In genomic region chr6:15487262-15487661, GRCh38 we compare ENCODE assay signal across 22 cellular contexts.
DNase-seq lines count a peak whose midpoint lies in the region; ATAC-seq, FAIRE-seq and TF ChIP-seq lines count a peak whose summit lies in the region.
"Had no signal": no experiment of that assay in that cellular context is flagged by ENCODE, and none has a peak within 500 bp of the region (broad histone marks: within the 10 kb centered on the region; RNA-seq: fewer than 3 reads in every experiment).

No MANE protein-coding gene starts in this region.

- no peak overlapping the region for H2AFZ ChIP-seq in H1 (ENCODE audit: low read length)

- no peak for DNase-seq in activated T-cell treated with anti-CD3 and anti-CD28 coated beads, Interleukin-2, amount 50 U/mL, for 24 hours
- DNase-seq in activated T-cell treated with anti-CD3 and anti-CD28 coated beads for 4 hours (no peak), H1 (ENCODE audit: low read depth in 1 of 2, low spot score in 2 of 2) (no peak), head of caudate nucleus (no peak), SIG-M5 (lab: John Stamatoyannopoulos, UW) (no peak)
- no peak for DNase-seq in activated CD8-positive, alpha-beta T cell treated with anti-CD3 and anti-CD28 coated beads for 36 hours
- no peak for DNase-seq in stimulated activated naive B cell treated with anti-CD40 and anti-IgM and Interleukin-4, amounts not matched to agents 10 μg/mL and 1 μg/mL and 100 μg/mL, for 72 hours
- DNase-seq: DMS53, GDM1, HFFc6, NCI-H1105, NCI-H146, NCI-H2029, NCI-H2227 treated with DMSO at 0.1 percent for 48 hours, NCI-H510A treated with DMSO at 0.1 percent for 48 hours, NCI-H748 treated with DMSO at 0.1 percent for 48 hours, SHP77 treated with DMSO at 0.1 percent for 48 hours had no signal

- H2BK5ac ChIP-seq in H1 (ENCODE audit: low read depth, low read length) = no peak overlapping the region

- H2BK12ac ChIP-seq in H1 (ENCODE audit: low read depth, low read length) = no peak overlapping the region

- no peaks in the 10 kb centered on the region for H3K27me3 ChIP-seq in H1 (replicated peaks in 1 of 4; ENCODE audit: control insufficient read depth in 3 of 4, extremely low read depth in 1 of 4, insufficient read depth in 3 of 4, low read length in 3 of 4)

- H3K4me3 ChIP-seq in H1 (ENCODE audit: extremely low read depth in 1 of 4, insufficient read depth in 2 of 4, low read depth in 3 of 4, low read length in 4 of 4) = no peak overlapping the region
- H3K4me3 ChIP-seq: A549 had no signal

- H4K91ac ChIP-seq in H1 (replicated peaks; ENCODE audit: insufficient read length, low read length) = no peak overlapping the region

- no peak overlapping the region for H3K4me3 Mint-ChIP-seq in activated T-cell treated with anti-CD3 and anti-CD28 coated beads, Interleukin-2, amount 50 U/mL, for 24 hours
- H3K4me3 Mint-ChIP-seq in activated CD8-positive, alpha-beta T cell treated with anti-CD3 and anti-CD28 coated beads for 36 hours = no peak overlapping the region
- no peak overlapping the region for H3K4me3 Mint-ChIP-seq in stimulated activated naive B cell treated with anti-CD40 and anti-IgM and Interleukin-4, amounts not matched to agents 10 μg/mL and 1 μg/mL and 100 μg/mL, for 72 hours
- H3K4me3 Mint-ChIP-seq: B cell, HFFc6 had no signal

- H4K5ac ChIP-seq in H1 (ENCODE audit: insufficient read length, low read depth, low read length) = no peak overlapping the region

- H3K23me2 ChIP-seq in H1 (ENCODE audit: low read depth, low read length) = no peaks in the 10 kb centered on the region

- no peak for TF ChIP-seq EP300 in H1 (IDR thresholded peaks at IDR 0.05; ENCODE audit: borderline replicate concordance in 1 of 2, low read depth in 2 of 2, low read length in 2 of 2)

- no peak overlapping the region for H3K56ac ChIP-seq in H1 (replicated peaks; ENCODE audit: insufficient read length, low read depth, low read length)

- H3K9me3 Mint-ChIP-seq in activated T-cell treated with anti-CD3 and anti-CD28 coated beads, Interleukin-2, amount 50 U/mL, for 24 hours = no peaks in the 10 kb centered on the region
- no peaks in the 10 kb centered on the region for H3K9me3 Mint-ChIP-seq in activated CD8-positive, alpha-beta T cell treated with anti-CD3 and anti-CD28 coated beads for 36 hours
- H3K9me3 Mint-ChIP-seq in stimulated activated naive B cell treated with anti-CD40 and anti-IgM and Interleukin-4, amounts not matched to agents 10 μg/mL and 1 μg/mL and 100 μg/mL, for 72 hours = no peaks in the 10 kb centered on the region
- H3K9me3 Mint-ChIP-seq: HFFc6, IgD-negative memory B cell had no signal

- intact Hi-C loops in activated CD8-positive, alpha-beta T cell treated with anti-CD3 and anti-CD28 coated beads for 36 hours (cut with micrococcal nuclease) = no loop called here
- intact Hi-C loops in head of caudate nucleus (cut with DNase I) = no loop called here

- peak overlapping the region; percentile 45 for H3K27ac Mint-ChIP-seq in activated T-cell treated with anti-CD3 and anti-CD28 coated beads, Interleukin-2, amount 50 U/mL, for 24 hours
- peak overlapping the region; percentile 14 for H3K27ac Mint-ChIP-seq in activated CD8-positive, alpha-beta T cell treated with anti-CD3 and anti-CD28 coated beads for 36 hours
- H3K27ac Mint-ChIP-seq in stimulated activated naive B cell treated with anti-CD40 and anti-IgM and Interleukin-4, amounts not matched to agents 10 μg/mL and 1 μg/mL and 100 μg/mL, for 72 hours = peak overlapping the region; percentile 70
- H3K27ac Mint-ChIP-seq: B cell, HFFc6 had no signal

- H3K27me3 Mint-ChIP-seq in activated T-cell treated with anti-CD3 and anti-CD28 coated beads, Interleukin-2, amount 50 U/mL, for 24 hours = no peaks in the 10 kb centered on the region
- H3K27me3 Mint-ChIP-seq in activated CD8-positive, alpha-beta T cell treated with anti-CD3 and anti-CD28 coated beads for 36 hours = no peaks in the 10 kb centered on the region
- H3K27me3 Mint-ChIP-seq in stimulated activated naive B cell treated with anti-CD40 and anti-IgM and Interleukin-4, amounts not matched to agents 10 μg/mL and 1 μg/mL and 100 μg/mL, for 72 hours = no peaks in the 10 kb centered on the region
- H3K27me3 Mint-ChIP-seq: B cell, IgD-negative memory B cell had no signal

- no peak overlapping the region for H2BK120ac ChIP-seq in H1 (replicated peaks; ENCODE audit: low read depth, low read length)

- WGBS in H1 (ENCODE audit: extremely low coverage in 1 of 2, insufficient coverage in 1 of 2, insufficient read length in 1 of 2, insufficient replicate concordance in 2 of 2, low coverage in 1 of 2, low lambda C conversion rate in 2 of 2, missing lambda C conversion rate in 1 of 2), 2 experiments = 90% methylated on average over 13 of the region's 13 CpGs; no CpG with 5 or more reads in 1 of the 2 experiments

- no peak for TF ChIP-seq RAD21 in H1 (IDR thresholded peaks at IDR 0.05 in 1 of 2, conservative IDR thresholded peaks at IDR 0.05 in 1 of 2; ENCODE audit: low read depth in 2 of 2, low read length in 2 of 2)

- no peak overlapping the region for H3K4ac ChIP-seq in H1 (replicated peaks; ENCODE audit: insufficient read length, low read depth, low read length)

- H3K36me3 Mint-ChIP-seq in activated T-cell treated with anti-CD3 and anti-CD28 coated beads, Interleukin-2, amount 50 U/mL, for 24 hours (ENCODE audit: low read depth) = peaks cover 61% of the 10 kb centered on the region
- H3K36me3 Mint-ChIP-seq in activated CD8-positive, alpha-beta T cell treated with anti-CD3 and anti-CD28 coated beads for 36 hours (ENCODE audit: low read depth) = peaks cover 31% of the 10 kb centered on the region
- H3K36me3 Mint-ChIP-seq in stimulated activated naive B cell treated with anti-CD40 and anti-IgM and Interleukin-4, amounts not matched to agents 10 μg/mL and 1 μg/mL and 100 μg/mL, for 72 hours = peaks cover 34 to 50% of the 10 kb centered on the region in 2 donors
- H3K36me3 Mint-ChIP-seq: IgD-negative memory B cell had no signal

- TF ChIP-seq CTCF in activated CD8-positive, alpha-beta T cell treated with anti-CD3 and anti-CD28 coated beads for 36 hours (IDR thresholded peaks at IDR 0.05) = no peak
- no peak for TF ChIP-seq CTCF in H1 (IDR thresholded peaks at IDR 0.05; ENCODE audit: control extremely low read depth in 1 of 3, insufficient read depth in 1 of 3, low read depth in 1 of 3, low read length in 3 of 3)

- H3K27ac ChIP-seq in H1 (ENCODE audit: low read depth, low read length) = no peak overlapping the region
- H3K27ac ChIP-seq: A549, RWPE1 had no signal

- no peak for TF ChIP-seq POLR2A in H1 (IDR thresholded peaks at IDR 0.05; ENCODE audit: control extremely low read depth in 1 of 2, low read depth in 2 of 2, low read length in 2 of 2)

- H3K4me1 ChIP-seq in H1 (replicated peaks in 1 of 4; ENCODE audit: control insufficient read depth in 3 of 4, insufficient read depth in 4 of 4, low read length in 3 of 4) = peaks cover 12 to 29% (median 22%) of the 10 kb centered on the region in 4 experiments
- H3K4me1 ChIP-seq: A549 had no signal

- no peaks in the 10 kb centered on the region for H3K9me3 ChIP-seq in H1 (ENCODE audit: insufficient read depth in 2 of 2, low read depth in 1 of 2, low read length in 1 of 2)
- H3K9me3 ChIP-seq: A549 had no signal

- H3K4me1 Mint-ChIP-seq in activated T-cell treated with anti-CD3 and anti-CD28 coated beads, Interleukin-2, amount 50 U/mL, for 24 hours (ENCODE audit: low read depth) = peaks cover 59% of the 10 kb centered on the region
- H3K4me1 Mint-ChIP-seq in activated CD8-positive, alpha-beta T cell treated with anti-CD3 and anti-CD28 coated beads for 36 hours (ENCODE audit: low read depth) = peaks cover 45% of the 10 kb centered on the region
- peaks cover 41 to 67% of the 10 kb centered on the region in 2 donors for H3K4me1 Mint-ChIP-seq in stimulated activated naive B cell treated with anti-CD40 and anti-IgM and Interleukin-4, amounts not matched to agents 10 μg/mL and 1 μg/mL and 100 μg/mL, for 72 hours

- H4K20me1 ChIP-seq in H1 (replicated peaks in 1 of 2; ENCODE audit: control insufficient read depth in 1 of 2, insufficient read depth in 2 of 2, low read length in 2 of 2) = peaks cover 49 to 68% of the 10 kb centered on the region in 2 experiments

- no peak overlapping the region for H2BK15ac ChIP-seq in H1 (ENCODE audit: low read length)

- H3K79me1 ChIP-seq in H1 (ENCODE audit: low read depth, low read length) = peaks cover 5% of the 10 kb centered on the region

- H3K4me2 ChIP-seq in H1 (ENCODE audit: insufficient read depth in 1 of 2, low read depth in 2 of 2, low read length in 2 of 2) = no peak overlapping the region
- H3K4me2 ChIP-seq: A549 had no signal

- no peak overlapping the region for H3K14ac ChIP-seq in H1 (ENCODE audit: insufficient read length)

- no peak overlapping the region for H3K9ac ChIP-seq in H1 (replicated peaks in 1 of 4; ENCODE audit: extremely low read depth in 1 of 4, low read depth in 3 of 4, low read length in 3 of 4)

- no peak overlapping the region for H3K23ac ChIP-seq in H1 (ENCODE audit: insufficient read length)

- no peak overlapping the region for H3K18ac ChIP-seq in H1 (ENCODE audit: extremely low read depth, low read length)

- no peak overlapping the region for H2AK5ac ChIP-seq in H1 (ENCODE audit: low read depth, low read length)

- no peak overlapping the region for H2BK20ac ChIP-seq in H1 (ENCODE audit: low read length)

- ATAC-seq in activated CD8-positive, alpha-beta T cell treated with anti-CD3 and anti-CD28 coated beads for 36 hours = no peak
- no peak for ATAC-seq in stimulated activated naive B cell treated with anti-CD40 and anti-IgM and Interleukin-4, amounts not matched to agents 10 μg/mL and 1 μg/mL and 100 μg/mL, for 72 hours (replicated peaks)
- ATAC-seq: A549 had no signal

- FAIRE-seq in H1 (lab: Jason Lieb, UNC) = no peak
- FAIRE-seq: A549, D721Med had no signal

- H3K36me3 ChIP-seq in H1 (ENCODE audit: control insufficient read depth in 2 of 4, insufficient read depth in 4 of 4, low read length in 3 of 4) = peaks cover 3 to 40% (median 29%) of the 10 kb centered on the region in 4 experiments; a peak in 7 of 8 replicates

- peaks cover 5 to 94% of the 10 kb centered on the region in 2 experiments for H3K79me2 ChIP-seq in H1 (ENCODE audit: control insufficient read depth in 1 of 2, insufficient read depth in 2 of 2, low read length in 2 of 2)

- POLR2A ChIA-PET in activated CD8-positive, alpha-beta T cell treated with anti-CD3 and anti-CD28 coated beads for 36 hours (lab: Charles Lee) = no interaction called here
- POLR2A ChIA-PET in H1 (lab: Charles Lee; ENCODE audit: partially characterized antibody) = no interaction called here

- no peak overlapping the region for H4K8ac ChIP-seq in H1 (ENCODE audit: extremely low read depth, insufficient read depth, low read length)

- CTCF ChIA-PET in activated CD8-positive, alpha-beta T cell treated with anti-CD3 and anti-CD28 coated beads for 36 hours (lab: Charles Lee) = no interaction called here
- CTCF ChIA-PET in H1 (lab: Charles Lee; ENCODE audit: partially characterized antibody) = interaction anchor here (1.4 kb wide), 1 partner anchor 12 kb away, joined by 3 read pairs; no protein-coding TSS in a partner anchor

TF ChIP-seq in H1, 55 proteins besides CTCF, POLR2A, EP300 and RAD21 (continues in another document):
- no peak for TF ChIP-seq PHF8 (conservative IDR thresholded peaks at IDR 0.05; ENCODE audit: low read depth, low read length)
- no peak for TF ChIP-seq GABPA (IDR thresholded peaks at IDR 0.05; ENCODE audit: borderline replicate concordance, insufficient read depth, low read length)
- TF ChIP-seq GTF2F1 (IDR thresholded peaks at IDR 0.05; ENCODE audit: borderline replicate concordance, low read depth, low read length) = no peak

Comparison
In these comparisons a context has a peak if more than half of its experiments do, and no peak if none do; other contexts are left out.
1. H3K27ac Mint-ChIP-seq: peak in every context shown above with its lines; median percentile 70 in stimulated activated naive B cell treated with anti-CD40 and anti-IgM and Interleukin-4, amounts not matched to agents 10 μg/mL and 1 μg/mL and 100 μg/mL, for 72 hours; 45 in activated T-cell treated with anti-CD3 and anti-CD28 coated beads, Interleukin-2, amount 50 U/mL, for 24 hours; 14 in activated CD8-positive, alpha-beta T cell treated with anti-CD3 and anti-CD28 coated beads for 36 hours.